2 cellular contexts compared by ENCODE assay signal in the genomic region with DNA sequence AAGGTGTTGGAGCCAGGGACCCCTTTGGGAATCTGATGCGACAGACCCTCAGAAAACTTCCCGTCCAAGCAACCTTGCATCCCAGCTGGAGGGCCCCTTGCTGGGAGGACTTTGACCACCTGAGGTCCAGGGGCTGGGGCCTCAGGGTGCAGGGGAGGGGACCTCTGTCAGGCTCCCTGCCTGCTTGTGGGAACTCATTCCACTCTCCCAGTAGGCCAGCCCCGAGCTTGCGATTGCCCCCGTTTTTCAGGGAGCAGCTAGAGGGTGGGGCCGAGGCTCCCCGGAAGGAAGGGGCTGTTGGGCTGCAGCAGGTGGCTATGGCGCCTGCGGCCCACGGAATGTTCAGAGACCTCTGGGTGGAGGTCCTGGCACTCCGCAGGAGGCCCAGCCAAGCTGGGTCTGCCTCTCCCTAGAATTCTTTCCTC.
A peak's percentile ranks its signal among the peaks of the same experiment; 100 is the strongest.
TF ChIP-seq lines count a peak whose summit lies in the region.

No MANE protein-coding gene starts in this region.

TF ChIP-seq in HepG2, 621 proteins besides CTCF, POLR2A, EP300 and RAD21 (continues in another document):
- TF ChIP-seq ZNF530 (CRISPR knock-in tag; IDR thresholded peaks at IDR 0.05; ENCODE audit: low read depth), result no peak
- TF ChIP-seq NFRKB (IDR thresholded peaks at IDR 0.05), result no peak
- TF ChIP-seq, protein P1, sequence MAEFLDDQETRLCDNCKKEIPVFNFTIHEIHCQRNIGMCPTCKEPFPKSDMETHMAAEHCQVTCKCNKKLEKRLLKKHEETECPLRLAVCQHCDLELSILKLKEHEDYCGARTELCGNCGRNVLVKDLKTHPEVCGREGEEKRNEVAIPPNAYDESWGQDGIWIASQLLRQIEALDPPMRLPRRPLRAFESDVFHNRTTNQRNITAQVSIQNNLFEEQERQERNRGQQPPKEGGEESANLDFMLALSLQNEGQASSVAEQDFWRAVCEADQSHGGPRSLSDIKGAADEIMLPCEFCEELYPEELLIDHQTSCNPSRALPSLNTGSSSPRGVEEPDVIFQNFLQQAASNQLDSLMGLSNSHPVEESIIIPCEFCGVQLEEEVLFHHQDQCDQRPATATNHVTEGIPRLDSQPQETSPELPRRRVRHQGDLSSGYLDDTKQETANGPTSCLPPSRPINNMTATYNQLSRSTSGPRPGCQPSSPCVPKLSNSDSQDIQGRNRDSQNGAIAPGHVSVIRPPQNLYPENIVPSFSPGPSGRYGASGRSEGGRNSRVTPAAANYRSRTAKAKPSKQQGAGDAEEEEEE (CRISPR knock-in tag; IDR thresholded peaks at IDR 0.05; ENCODE audit: borderline replicate concordance), result no peak
- TF ChIP-seq ZNF747 (CRISPR knock-in tag; IDR thresholded peaks at IDR 0.05; ENCODE audit: borderline replicate concordance), result no peak
- TF ChIP-seq, protein P2, sequence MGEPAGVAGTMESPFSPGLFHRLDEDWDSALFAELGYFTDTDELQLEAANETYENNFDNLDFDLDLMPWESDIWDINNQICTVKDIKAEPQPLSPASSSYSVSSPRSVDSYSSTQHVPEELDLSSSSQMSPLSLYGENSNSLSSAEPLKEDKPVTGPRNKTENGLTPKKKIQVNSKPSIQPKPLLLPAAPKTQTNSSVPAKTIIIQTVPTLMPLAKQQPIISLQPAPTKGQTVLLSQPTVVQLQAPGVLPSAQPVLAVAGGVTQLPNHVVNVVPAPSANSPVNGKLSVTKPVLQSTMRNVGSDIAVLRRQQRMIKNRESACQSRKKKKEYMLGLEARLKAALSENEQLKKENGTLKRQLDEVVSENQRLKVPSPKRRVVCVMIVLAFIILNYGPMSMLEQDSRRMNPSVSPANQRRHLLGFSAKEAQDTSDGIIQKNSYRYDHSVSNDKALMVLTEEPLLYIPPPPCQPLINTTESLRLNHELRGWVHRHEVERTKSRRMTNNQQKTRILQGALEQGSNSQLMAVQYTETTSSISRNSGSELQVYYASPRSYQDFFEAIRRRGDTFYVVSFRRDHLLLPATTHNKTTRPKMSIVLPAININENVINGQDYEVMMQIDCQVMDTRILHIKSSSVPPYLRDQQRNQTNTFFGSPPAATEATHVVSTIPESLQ (CRISPR knock-in tag; conservative IDR thresholded peaks at IDR 0.05), result no peak
- TF ChIP-seq POLR2AphosphoS2 (IDR thresholded peaks at IDR 0.05; ENCODE audit: low read depth, low read length), result no peak
- TF ChIP-seq GPN1 (CRISPR knock-in tag; IDR thresholded peaks at IDR 0.05; ENCODE audit: borderline replicate concordance), result 0 out of 2 replicates have a peak, but pooled peaks have one; percentile 7
- TF ChIP-seq SP1 (IDR thresholded peaks at IDR 0.05), result no peak
- TF ChIP-seq SP1 (CRISPR knock-in tag; IDR thresholded peaks at IDR 0.05), result no peak
- TF ChIP-seq, protein P3, sequence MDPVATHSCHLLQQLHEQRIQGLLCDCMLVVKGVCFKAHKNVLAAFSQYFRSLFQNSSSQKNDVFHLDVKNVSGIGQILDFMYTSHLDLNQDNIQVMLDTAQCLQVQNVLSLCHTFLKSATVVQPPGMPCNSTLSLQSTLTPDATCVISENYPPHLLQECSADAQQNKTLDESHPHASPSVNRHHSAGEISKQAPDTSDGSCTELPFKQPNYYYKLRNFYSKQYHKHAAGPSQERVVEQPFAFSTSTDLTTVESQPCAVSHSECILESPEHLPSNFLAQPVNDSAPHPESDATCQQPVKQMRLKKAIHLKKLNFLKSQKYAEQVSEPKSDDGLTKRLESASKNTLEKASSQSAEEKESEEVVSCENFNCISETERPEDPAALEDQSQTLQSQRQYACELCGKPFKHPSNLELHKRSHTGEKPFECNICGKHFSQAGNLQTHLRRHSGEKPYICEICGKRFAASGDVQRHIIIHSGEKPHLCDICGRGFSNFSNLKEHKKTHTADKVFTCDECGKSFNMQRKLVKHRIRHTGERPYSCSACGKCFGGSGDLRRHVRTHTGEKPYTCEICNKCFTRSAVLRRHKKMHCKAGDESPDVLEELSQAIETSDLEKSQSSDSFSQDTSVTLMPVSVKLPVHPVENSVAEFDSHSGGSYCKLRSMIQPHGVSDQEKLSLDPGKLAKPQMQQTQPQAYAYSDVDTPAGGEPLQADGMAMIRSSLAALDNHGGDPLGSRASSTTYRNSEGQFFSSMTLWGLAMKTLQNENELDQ (CRISPR knock-in tag; IDR thresholded peaks at IDR 0.05; ENCODE audit: borderline replicate concordance), result no peak
- TF ChIP-seq ASH2L (IDR thresholded peaks at IDR 0.05; ENCODE audit: insufficient read length, low read depth, low read length), result no peak
- no peak for TF ChIP-seq SIN3A (IDR thresholded peaks at IDR 0.05; ENCODE audit: borderline replicate concordance, low read depth, low read length)
- no peak for TF ChIP-seq ZNF766 (CRISPR knock-in tag; IDR thresholded peaks at IDR 0.05; ENCODE audit: borderline replicate concordance)
- no peak for TF ChIP-seq MLLT10 (CRISPR knock-in tag; IDR thresholded peaks at IDR 0.05)
- no peak for TF ChIP-seq ZNF343 (CRISPR knock-in tag; IDR thresholded peaks at IDR 0.05)

TF ChIP-seq in GM12891, 5 proteins besides CTCF, POLR2A, EP300 and RAD21:
- TF ChIP-seq SPI1 (IDR thresholded peaks at IDR 0.05; ENCODE audit: low read depth, low read length), result no peak
